ENCODE assay signal across 1 cellular context in genomic region chr7:33129806-33130153, GRCh38.
TF ChIP-seq lines count a peak whose summit lies in the region.

No MANE protein-coding gene starts in this region.

TF ChIP-seq in A549, 52 proteins besides CTCF, POLR2A, EP300 and RAD21 (continued from another document):
- TF ChIP-seq NFE2L2 (conservative IDR thresholded peaks at IDR 0.05; ENCODE audit: low read length) = no peak
- TF ChIP-seq, protein P1, sequence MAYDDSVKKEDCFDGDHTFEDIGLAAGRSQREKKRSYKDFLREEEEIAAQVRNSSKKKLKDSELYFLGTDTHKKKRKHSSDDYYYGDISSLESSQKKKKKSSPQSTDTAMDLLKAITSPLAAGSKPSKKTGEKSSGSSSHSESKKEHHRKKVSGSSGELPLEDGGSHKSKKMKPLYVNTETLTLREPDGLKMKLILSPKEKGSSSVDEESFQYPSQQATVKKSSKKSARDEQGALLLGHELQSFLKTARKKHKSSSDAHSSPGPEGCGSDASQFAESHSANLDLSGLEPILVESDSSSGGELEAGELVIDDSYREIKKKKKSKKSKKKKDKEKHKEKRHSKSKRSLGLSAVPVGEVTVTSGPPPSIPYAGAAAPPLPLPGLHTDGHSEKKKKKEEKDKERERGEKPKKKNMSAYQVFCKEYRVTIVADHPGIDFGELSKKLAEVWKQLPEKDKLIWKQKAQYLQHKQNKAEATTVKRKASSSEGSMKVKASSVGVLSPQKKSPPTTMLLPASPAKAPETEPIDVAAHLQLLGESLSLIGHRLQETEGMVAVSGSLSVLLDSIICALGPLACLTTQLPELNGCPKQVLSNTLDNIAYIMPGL (CRISPR knock-in tag; IDR thresholded peaks at IDR 0.05; ENCODE audit: borderline replicate concordance) = no peak
- no peak for TF ChIP-seq FOSL2 (IDR thresholded peaks at IDR 0.05)
- TF ChIP-seq FOSL2 (CRISPR knock-in tag; IDR thresholded peaks at IDR 0.05) = no peak
- TF ChIP-seq KDM1A (IDR thresholded peaks at IDR 0.05; ENCODE audit: low read depth) = no peak
- no peak for TF ChIP-seq BCL3 (IDR thresholded peaks at IDR 0.05)
TF ChIP-seq in A549: peak in this region for 0.
